ENCODE assay signal across 1 cellular context in genomic region chr3:62688812-62689211, GRCh38.
TF ChIP-seq lines count a peak whose summit lies in the region.

No MANE protein-coding gene starts in this region.

TF ChIP-seq in neural cell, 6 proteins besides CTCF, POLR2A, EP300 and RAD21 (continued from another document):
- TF ChIP-seq, protein P1, sequence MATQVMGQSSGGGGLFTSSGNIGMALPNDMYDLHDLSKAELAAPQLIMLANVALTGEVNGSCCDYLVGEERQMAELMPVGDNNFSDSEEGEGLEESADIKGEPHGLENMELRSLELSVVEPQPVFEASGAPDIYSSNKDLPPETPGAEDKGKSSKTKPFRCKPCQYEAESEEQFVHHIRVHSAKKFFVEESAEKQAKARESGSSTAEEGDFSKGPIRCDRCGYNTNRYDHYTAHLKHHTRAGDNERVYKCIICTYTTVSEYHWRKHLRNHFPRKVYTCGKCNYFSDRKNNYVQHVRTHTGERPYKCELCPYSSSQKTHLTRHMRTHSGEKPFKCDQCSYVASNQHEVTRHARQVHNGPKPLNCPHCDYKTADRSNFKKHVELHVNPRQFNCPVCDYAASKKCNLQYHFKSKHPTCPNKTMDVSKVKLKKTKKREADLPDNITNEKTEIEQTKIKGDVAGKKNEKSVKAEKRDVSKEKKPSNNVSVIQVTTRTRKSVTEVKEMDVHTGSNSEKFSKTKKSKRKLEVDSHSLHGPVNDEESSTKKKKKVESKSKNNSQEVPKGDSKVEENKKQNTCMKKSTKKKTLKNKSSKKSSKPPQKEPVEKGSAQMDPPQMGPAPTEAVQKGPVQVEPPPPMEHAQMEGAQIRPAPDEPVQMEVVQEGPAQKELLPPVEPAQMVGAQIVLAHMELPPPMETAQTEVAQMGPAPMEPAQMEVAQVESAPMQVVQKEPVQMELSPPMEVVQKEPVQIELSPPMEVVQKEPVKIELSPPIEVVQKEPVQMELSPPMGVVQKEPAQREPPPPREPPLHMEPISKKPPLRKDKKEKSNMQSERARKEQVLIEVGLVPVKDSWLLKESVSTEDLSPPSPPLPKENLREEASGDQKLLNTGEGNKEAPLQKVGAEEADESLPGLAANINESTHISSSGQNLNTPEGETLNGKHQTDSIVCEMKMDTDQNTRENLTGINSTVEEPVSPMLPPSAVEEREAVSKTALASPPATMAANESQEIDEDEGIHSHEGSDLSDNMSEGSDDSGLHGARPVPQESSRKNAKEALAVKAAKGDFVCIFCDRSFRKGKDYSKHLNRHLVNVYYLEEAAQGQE (IDR thresholded peaks at IDR 0.05; ENCODE audit: borderline replicate concordance): peak; percentile 95
- TF ChIP-seq TAF1 (IDR thresholded peaks at IDR 0.05; ENCODE audit: low read depth): no peak
